1 cellular context compared by ENCODE assay signal in the genomic region with DNA sequence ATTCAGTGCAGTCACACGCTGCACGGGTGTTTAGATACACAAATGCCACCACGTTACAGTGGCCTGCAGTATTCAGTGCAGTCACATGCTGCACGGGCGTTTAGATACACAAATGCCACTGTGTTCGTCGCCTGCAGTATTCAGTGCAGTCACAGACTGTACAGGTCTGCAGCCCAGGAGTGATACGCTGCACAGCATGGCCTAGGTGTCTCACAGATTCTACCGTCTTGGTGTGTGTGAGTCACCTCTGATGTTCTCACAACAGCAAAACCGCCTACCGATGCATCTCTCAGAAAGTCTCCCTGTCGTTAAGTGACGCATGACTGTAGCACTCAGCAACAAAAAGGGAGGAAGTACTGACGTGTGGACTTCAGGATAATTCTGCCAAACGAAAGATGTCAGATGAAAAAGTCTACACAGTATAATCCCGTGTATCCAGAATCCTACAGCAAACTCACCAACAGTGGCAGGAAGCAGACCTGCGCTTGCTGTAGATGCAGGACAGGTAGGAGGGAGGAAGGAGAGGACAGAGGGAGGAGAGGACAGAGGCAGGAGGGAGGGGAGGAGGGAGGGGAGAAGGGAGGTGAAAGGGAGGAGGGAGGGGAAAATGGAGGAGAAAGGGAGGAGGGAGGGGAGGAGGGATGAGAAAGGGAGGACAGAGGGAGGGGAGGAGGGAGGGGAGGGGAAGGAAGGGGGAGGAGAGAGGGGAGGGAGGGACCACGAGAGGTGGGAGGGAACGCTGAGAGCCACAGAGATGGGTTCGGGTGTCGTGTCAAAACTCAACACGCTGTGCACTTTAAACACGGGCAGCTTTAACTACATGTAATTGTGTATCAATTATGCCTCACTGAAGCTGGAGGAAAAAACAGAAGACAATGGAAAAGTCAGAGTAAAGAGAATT.
TF ChIP-seq lines count a peak whose summit lies in the region.

No MANE protein-coding gene starts in this region.

TF ChIP-seq in HEK293, 187 proteins besides CTCF, POLR2A, EP300 and RAD21 (continued from another document):
- TF ChIP-seq, protein P1, sequence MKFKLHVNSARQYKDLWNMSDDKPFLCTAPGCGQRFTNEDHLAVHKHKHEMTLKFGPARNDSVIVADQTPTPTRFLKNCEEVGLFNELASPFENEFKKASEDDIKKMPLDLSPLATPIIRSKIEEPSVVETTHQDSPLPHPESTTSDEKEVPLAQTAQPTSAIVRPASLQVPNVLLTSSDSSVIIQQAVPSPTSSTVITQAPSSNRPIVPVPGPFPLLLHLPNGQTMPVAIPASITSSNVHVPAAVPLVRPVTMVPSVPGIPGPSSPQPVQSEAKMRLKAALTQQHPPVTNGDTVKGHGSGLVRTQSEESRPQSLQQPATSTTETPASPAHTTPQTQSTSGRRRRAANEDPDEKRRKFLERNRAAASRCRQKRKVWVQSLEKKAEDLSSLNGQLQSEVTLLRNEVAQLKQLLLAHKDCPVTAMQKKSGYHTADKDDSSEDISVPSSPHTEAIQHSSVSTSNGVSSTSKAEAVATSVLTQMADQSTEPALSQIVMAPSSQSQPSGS (tag by site-specific recombination; IDR thresholded peaks at IDR 0.05; ENCODE audit: low read depth): no peak
- TF ChIP-seq PRDM6 (tag by site-specific recombination; IDR thresholded peaks at IDR 0.05) (no peak), KLF1 (tag by site-specific recombination; IDR thresholded peaks at IDR 0.05) (no peak), ZNF114 (tag by site-specific recombination; IDR thresholded peaks at IDR 0.05) (no peak)
TF ChIP-seq in HEK293: peak in this region for 9.
